1 cellular context compared by ENCODE assay signal in the genomic region with DNA sequence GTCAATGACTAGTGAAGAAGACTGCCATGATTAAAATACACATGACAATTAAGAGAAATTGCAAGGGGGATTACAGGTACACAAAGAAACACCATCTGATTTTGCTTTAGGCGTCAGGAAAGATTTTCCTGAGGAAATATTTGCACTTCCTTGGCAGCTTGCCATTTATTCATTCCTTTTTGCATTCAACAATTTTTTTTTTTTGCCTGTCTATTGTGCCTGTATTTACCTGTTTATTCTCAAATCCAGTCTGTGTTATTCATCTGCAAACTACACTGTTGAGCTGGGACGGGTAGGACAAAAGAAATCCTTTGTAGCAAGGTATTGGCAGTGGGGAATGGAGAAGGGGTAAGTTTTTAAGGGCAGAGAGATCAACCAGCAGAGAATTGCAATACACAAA.
A peak's percentile ranks its signal among the peaks of the same experiment; 100 is the strongest.
TF ChIP-seq lines count a peak whose summit lies in the region.

No MANE protein-coding gene starts in this region.

TF ChIP-seq in K562, 482 proteins besides CTCF, POLR2A, EP300 and RAD21:
- TF ChIP-seq IRF1 (CRISPR knock-in tag; IDR thresholded peaks at IDR 0.05; ENCODE audit: borderline replicate concordance) (no peak), TCF3 (CRISPR knock-in tag; IDR thresholded peaks at IDR 0.05) (no peak), NFIC (IDR thresholded peaks at IDR 0.05) (peak; percentile 85)
